Comparison of ENCODE assay signal across 11 cellular contexts in genomic region chr9:9791621-9792020, GRCh38.
DNase-seq lines count a peak whose midpoint lies in the region; FAIRE-seq and TF ChIP-seq lines count a peak whose summit lies in the region.
"Had no signal": no experiment of that assay in that cellular context is flagged by ENCODE, and none has a peak within 500 bp of the region (broad histone marks: within the 10 kb centered on the region; RNA-seq: fewer than 3 reads in every experiment).

No MANE protein-coding gene starts in this region.

- H3K4me3 Mint-ChIP-seq in activated T-cell treated with anti-CD3 and anti-CD28 coated beads, Interleukin-2, amount 50 U/mL, for 24 hours, result no peak overlapping the region

- peak; percentile 91 for FAIRE-seq in A204.1 (lab: Jason Lieb, UNC)

- peak; percentile 16 for TF ChIP-seq CTCF in fibroblast of villous mesenchyme (IDR thresholded peaks at IDR 0.05; ENCODE audit: insufficient read depth, low read depth, low read length)

- H2AFZ ChIP-seq in Karpas-422 (ENCODE audit: low read length), result no peak overlapping the region

- no peaks in the 10 kb centered on the region for H3K9me3 Mint-ChIP-seq in activated T-cell treated with anti-CD3 and anti-CD28 coated beads, Interleukin-2, amount 50 U/mL, for 24 hours

- no peaks in the 10 kb centered on the region for H3K36me3 ChIP-seq in Karpas-422 (ENCODE audit: insufficient read depth, low read length)
- H3K36me3 ChIP-seq: colonic mucosa had no signal

- H3K9ac ChIP-seq in Karpas-422 (ENCODE audit: low read length), result no peak overlapping the region

- no peaks in the 10 kb centered on the region for H3K27me3 ChIP-seq in Karpas-422 (ENCODE audit: low read length)
- H3K27me3 ChIP-seq: colonic mucosa had no signal

- DNase-seq in HT1080 (ENCODE audit: low read depth) (peak; percentile 7), SK-N-DZ (ENCODE audit: low spot score) (peak; percentile 2), fibroblast of villous mesenchyme (ENCODE audit: low read depth) (peak; percentile 21), KG1 (lab: John Stamatoyannopoulos, UW) (no peak), cortex of kidney (lab: John Stamatoyannopoulos, UW) (no peak), Karpas-422 (no peak)
- no peak for DNase-seq in activated T-cell treated with anti-CD3 and anti-CD28 coated beads, Interleukin-2, amount 50 U/mL, for 24 hours
- DNase-seq: colonic mucosa; left colon; stimulated activated CD4-positive, alpha-beta T cell treated with anti-CD3 and anti-CD28 coated beads, Interleukin-12 subunit alpha, Interleukin-12 subunit beta, amount 100 ng/mL, for 4 hours had no signal

- no peaks in the 10 kb centered on the region for H3K27me3 Mint-ChIP-seq in activated T-cell treated with anti-CD3 and anti-CD28 coated beads, Interleukin-2, amount 50 U/mL, for 24 hours

- H3K36me3 Mint-ChIP-seq in activated T-cell treated with anti-CD3 and anti-CD28 coated beads, Interleukin-2, amount 50 U/mL, for 24 hours (ENCODE audit: low read depth), result no peaks in the 10 kb centered on the region

- H3K4me3 ChIP-seq in fibroblast of villous mesenchyme (ENCODE audit: low read depth, low read length) (no peak overlapping the region), Karpas-422 (ENCODE audit: low read length) (no peak overlapping the region)
- H3K4me3 ChIP-seq: colonic mucosa had no signal

- no peak overlapping the region for H3K27ac Mint-ChIP-seq in activated T-cell treated with anti-CD3 and anti-CD28 coated beads, Interleukin-2, amount 50 U/mL, for 24 hours

- no peak overlapping the region for H3K4me2 ChIP-seq in Karpas-422 (ENCODE audit: low read depth, low read length, poor library complexity, severe bottlenecking)

- H3K9me2 ChIP-seq in Karpas-422 (replicated peaks; ENCODE audit: insufficient read depth, low read length), result no peaks in the 10 kb centered on the region

- no peak overlapping the region for H3K27ac ChIP-seq in Karpas-422 (ENCODE audit: low read length)
- H3K27ac ChIP-seq: colonic mucosa had no signal

- H3K79me2 ChIP-seq in Karpas-422 (ENCODE audit: low read length), result no peaks in the 10 kb centered on the region

- H4K20me1 ChIP-seq in Karpas-422 (ENCODE audit: insufficient read depth, low read depth, low read length), result no peaks in the 10 kb centered on the region

- H3K9me3 ChIP-seq in Karpas-422 (ENCODE audit: low read length), result peaks cover 8% of the 10 kb centered on the region; the same call in 1 of the 2 replicates
- H3K9me3 ChIP-seq: colonic mucosa had no signal

- H3K4me1 ChIP-seq in Karpas-422 (ENCODE audit: low read length), result no peaks in the 10 kb centered on the region
- H3K4me1 ChIP-seq: colonic mucosa had no signal

- H3K4me1 Mint-ChIP-seq in activated T-cell treated with anti-CD3 and anti-CD28 coated beads, Interleukin-2, amount 50 U/mL, for 24 hours (ENCODE audit: low read depth), result no peaks in the 10 kb centered on the region

Comparison
In these comparisons a context has a peak if more than half of its experiments do, and no peak if none do; other contexts are left out.
1. DNase-seq: peak in HT1080 (single experiment), SK-N-DZ (single experiment) and fibroblast of villous mesenchyme (single experiment); none in activated T-cell treated with anti-CD3 and anti-CD28 coated beads, Interleukin-2, amount 50 U/mL, for 24 hours (single experiment), KG1 (single experiment), cortex of kidney (single experiment) and Karpas-422 (single experiment).